8 cellular contexts compared by ENCODE assay signal in genomic region chr14:63745858-63746425, GRCh38. TPM values are rescaled to one million over a fixed set of nuclear protein-coding genes. Genes with fewer than 3 reads are reported as not detected.
A peak's percentile ranks its signal among the peaks of the same experiment; 100 is the strongest.
DNase-seq lines count a peak whose midpoint lies in the region; ATAC-seq, FAIRE-seq and TF ChIP-seq lines count a peak whose summit lies in the region.
"Had no signal": no experiment of that assay in that cellular context is flagged by ENCODE, and none has a peak within 500 bp of the region (broad histone marks: within the 10 kb centered on the region; RNA-seq: fewer than 3 reads in every experiment).

No MANE protein-coding gene starts in this region.

- H3K4me1 ChIP-seq in PC-9 (replicated peaks; ENCODE audit: insufficient read depth), result peaks cover 12% of the 10 kb centered on the region
- peaks cover 38% of the 10 kb centered on the region in 2 experiments for H3K4me1 ChIP-seq in neutrophil (ENCODE audit: control insufficient read depth in 1 of 2, insufficient read depth in 1 of 2, low read depth in 1 of 2, low read length in 1 of 2)

- no peak for DNase-seq in GM19239 (ENCODE audit: insufficient read length, low spot score)
- DNase-seq in PC-9, result no peak
- no peak for DNase-seq in WERI-Rb-1
- no peak for DNase-seq in NCI-H2081 (lab: John Stamatoyannopoulos, UW)
- DNase-seq in glomerular visceral epithelial cell (ENCODE audit: extremely low spot score), result no peak

- CTCF ChIA-PET in PC-9 (lab: Charles Lee), result interaction anchor here (0.5 kb wide), 1 partner anchor 742 kb away, joined by 6 read pairs; no protein-coding TSS in a partner anchor

- H4K20me1 ChIP-seq in PC-9 (ENCODE audit: insufficient read depth), result no peaks in the 10 kb centered on the region

- peak overlapping the region; percentile 44; the same call in 1 of the 2 replicates for H2AFZ ChIP-seq in PC-9

- no peaks in the 10 kb centered on the region for H3K27me3 ChIP-seq in PC-9 (ENCODE audit: insufficient read depth, low read depth)
- no peaks in the 10 kb centered on the region for H3K27me3 ChIP-seq in neutrophil
- no peaks in the 10 kb centered on the region for H3K27me3 ChIP-seq in WERI-Rb-1 (ENCODE audit: insufficient read depth, low read depth, severe bottlenecking)

- H3K36me3 ChIP-seq in PC-9 (ENCODE audit: low read depth) (no peaks in the 10 kb centered on the region), neutrophil (no peaks in the 10 kb centered on the region), WERI-Rb-1 (no peaks in the 10 kb centered on the region)

- peak; percentile 62 for ATAC-seq in HG02884 (IDR thresholded peaks at IDR 0.05; ENCODE audit: unreplicated experiment)

- H3K4me2 ChIP-seq in PC-9, result no peak overlapping the region

- BruUV-seq in PC-9 (replicated peaks; lab: Mats Ljungman, UMichigan), result no TSS peak

- H3F3A ChIP-seq in PC-9 (ENCODE audit: insufficient read depth, low read depth), result peaks cover 27% of the 10 kb centered on the region

- H3K27ac ChIP-seq in PC-9 (no peak overlapping the region), neutrophil (peak overlapping the region; percentile 81), WERI-Rb-1 (no peak overlapping the region)

- POLR2A ChIA-PET in PC-9 (lab: Charles Lee; ENCODE audit: unreplicated experiment), result interaction anchor here (0.6 kb wide), 1 partner anchor 104 kb away, joined by 3 read pairs; the partner anchor contains the start of gene WDR89

- H3K79me2 ChIP-seq in PC-9 (ENCODE audit: low read depth), result no peaks in the 10 kb centered on the region

- H3K9me3 ChIP-seq in PC-9 (ENCODE audit: insufficient read depth, low read depth) (no peaks in the 10 kb centered on the region), neutrophil (no peaks in the 10 kb centered on the region), WERI-Rb-1 (ENCODE audit: severe bottlenecking) (no peaks in the 10 kb centered on the region)

- TF ChIP-seq CTCF in PC-9 (conservative IDR thresholded peaks at IDR 0.05) (no peak), neutrophil (IDR thresholded peaks at IDR 0.05) (no peak), WERI-Rb-1 (IDR thresholded peaks at IDR 0.05; ENCODE audit: low read depth, low read length) (no peak)

- peak; percentile 99 for FAIRE-seq in GM19239 (lab: Jason Lieb, UNC)
- FAIRE-seq: endometrium had no signal

- no peaks in the 10 kb centered on the region for H3K9me2 ChIP-seq in PC-9 (ENCODE audit: insufficient read depth)

- intact Hi-C loops in PC-9 (cut with micrococcal nuclease; ENCODE audit: unreplicated experiment), result no loop called here

- no peak overlapping the region for H3K4me3 ChIP-seq in PC-9
- H3K4me3 ChIP-seq in neutrophil (ENCODE audit: low read depth in 1 of 2, low read length in 1 of 2), result no peak overlapping the region
- H3K4me3 ChIP-seq in WERI-Rb-1 (ENCODE audit: low read depth, low read length), result no peak overlapping the region

RNA-seq across cellular contexts. Expression of gene SGPP1, which starts 18.1 kb away (rescaled TPM):
- 20.6 and 26.7 TPM in 2 replicates for total RNA-seq in PC-9 (2021)
